In genomic region chr9:130665431-130666392, GRCh38 we compare ENCODE assay signal across 1 cellular context.
TF ChIP-seq lines count a peak whose summit lies in the region.

No MANE protein-coding gene starts in this region.

TF ChIP-seq in K562, 482 proteins besides CTCF, POLR2A, EP300 and RAD21:
- TF ChIP-seq EZH2 (IDR thresholded peaks at IDR 0.05; ENCODE audit: borderline replicate concordance, low read depth, low read length): peak; percentile 78; the same call in 1 of the 2 replicates
- TF ChIP-seq POLR3G (IDR thresholded peaks at IDR 0.05; ENCODE audit: extremely low read depth, insufficient read length, insufficient replicate concordance): no peak
